ENCODE assay signal across 1 cellular context in genomic region chr1:14738235-14738634, GRCh38.
TF ChIP-seq lines count a peak whose summit lies in the region.

No MANE protein-coding gene starts in this region.

TF ChIP-seq in H1, 55 proteins besides CTCF, POLR2A, EP300 and RAD21 (continued from another document):
- TF ChIP-seq CHD1 (IDR thresholded peaks at IDR 0.05; ENCODE audit: low read depth, low read length) = no peak
- TF ChIP-seq KDM4A (IDR thresholded peaks at IDR 0.05; ENCODE audit: low read depth, low read length, severe bottlenecking) = no peak
- no peak for TF ChIP-seq PHF8 (conservative IDR thresholded peaks at IDR 0.05; ENCODE audit: low read depth, low read length)
- no peak for TF ChIP-seq TAF1 (IDR thresholded peaks at IDR 0.05; ENCODE audit: low read depth, low read length)
- TF ChIP-seq, protein P1, sequence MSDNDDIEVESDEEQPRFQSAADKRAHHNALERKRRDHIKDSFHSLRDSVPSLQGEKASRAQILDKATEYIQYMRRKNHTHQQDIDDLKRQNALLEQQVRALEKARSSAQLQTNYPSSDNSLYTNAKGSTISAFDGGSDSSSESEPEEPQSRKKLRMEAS (IDR thresholded peaks at IDR 0.05) = no peak
